Comparison of ENCODE assay signal across 14 cellular contexts in genomic region chr22:36590441-36591056, GRCh38.
DNase-seq lines count a peak whose midpoint lies in the region; ATAC-seq and TF ChIP-seq lines count a peak whose summit lies in the region.
"Had no signal": no experiment of that assay in that cellular context is flagged by ENCODE, and none has a peak within 500 bp of the region (broad histone marks: within the 10 kb centered on the region; RNA-seq: fewer than 3 reads in every experiment).

No MANE protein-coding gene starts in this region.

- H3K27ac ChIP-seq in RWPE1 (peak overlapping the region; percentile 64), osteoblast (ENCODE audit: low read depth, low read length) (no peak overlapping the region), aorta (ENCODE audit: low read depth in 1 of 2, low read length in 2 of 2) (no peak overlapping the region)

- POLR2A ChIA-PET in RWPE1 (lab: Yijun Ruan, JAX; ENCODE audit: low non-redundant PET), result no interaction called here

- H3K9me3 ChIP-seq in osteoblast (ENCODE audit: low read depth, low read length) (no peaks in the 10 kb centered on the region), aorta (ENCODE audit: control insufficient read depth, low read length) (no peaks in the 10 kb centered on the region)

- H3K27me3 ChIP-seq in osteoblast (ENCODE audit: insufficient read depth, low read length) (peaks cover 60% of the 10 kb centered on the region), aorta (ENCODE audit: control insufficient read depth in 1 of 2, insufficient read depth in 2 of 2, low read length in 1 of 2) (no peaks in the 10 kb centered on the region)

- no peak for DNase-seq in RWPE1 (ENCODE audit: low spot score)
- DNase-seq in glutamatergic neuron, result no peak
- DNase-seq in osteoblast (ENCODE audit: insufficient read length, low spot score, missing footprints), result peak; percentile 6
- peak; percentile 9 to 23 for DNase-seq in aorta
- DNase-seq in stimulated activated CD4-positive, alpha-beta T cell treated with anti-CD3 and anti-CD28 coated beads, Interleukin-1b, Interleukin-23, amount 100 ng/mL, for 48 hours, result no peak
- DNase-seq in stimulated activated effector memory CD8-positive, alpha-beta T cell treated with anti-CD3 and anti-CD28 coated beads, Interleukin-12 subunit alpha, Interleukin-12 subunit beta, amount 100 ng/mL, for 72 hours (ENCODE audit: low spot score in 2 of 2), result no peak
- no peak for DNase-seq in HFFc6
- DNase-seq: ACHN; C1 segment of cervical spinal cord; Calu3; CD4-positive, alpha-beta T cell; DMS 273 treated with DMSO at 0.1 percent for 48 hours; H9 had no signal

- intact Hi-C loops in aorta (cut with DNase I), result no loop called here

- CTCF ChIA-PET in RWPE1 (lab: Yijun Ruan, JAX), result no interaction called here

- peak overlapping the region; percentile 75 for H3K27ac Mint-ChIP-seq in glutamatergic neuron (ENCODE audit: unreplicated experiment)
- no peak overlapping the region for H3K27ac Mint-ChIP-seq in stimulated activated effector memory CD8-positive, alpha-beta T cell treated with anti-CD3 and anti-CD28 coated beads, Interleukin-12 subunit alpha, Interleukin-12 subunit beta, amount 100 ng/mL, for 72 hours
- H3K27ac Mint-ChIP-seq in HFFc6, result no peak overlapping the region
- H3K27ac Mint-ChIP-seq: B cell; CD4-positive, alpha-beta T cell; H9 had no signal

- H3K27me3 Mint-ChIP-seq in glutamatergic neuron (ENCODE audit: unreplicated experiment), result peaks cover 16% of the 10 kb centered on the region
- peaks cover 56% of the 10 kb centered on the region for H3K27me3 Mint-ChIP-seq in HFFc6 (ENCODE audit: insufficient read depth)

- H3K4me3 ChIP-seq in osteoblast (ENCODE audit: insufficient read depth, low read length) (no peak overlapping the region), aorta (ENCODE audit: low read length in 2 of 2) (no peak overlapping the region)

- no peaks in the 10 kb centered on the region for H3K4me1 ChIP-seq in osteoblast (ENCODE audit: insufficient read depth, low read length)
- H3K4me1 ChIP-seq in aorta (ENCODE audit: control insufficient read depth in 1 of 2, insufficient read depth in 2 of 2, low read length in 2 of 2), result no peaks in the 10 kb centered on the region

- H2AFZ ChIP-seq in osteoblast (ENCODE audit: low read length), result no peak overlapping the region

- 60 to 61% methylated on average over 9 of the region's 9 CpGs for WGBS in aorta, 2 donors

- no peak for TF ChIP-seq CTCF in RWPE1 (conservative IDR thresholded peaks at IDR 0.05; ENCODE audit: low read depth)
- TF ChIP-seq CTCF in glutamatergic neuron (IDR thresholded peaks at IDR 0.05; ENCODE audit: partially characterized antibody, unreplicated experiment), result no peak
- TF ChIP-seq CTCF in osteoblast (IDR thresholded peaks at IDR 0.05; ENCODE audit: extremely low read depth, low read depth, low read length), result no peak
- TF ChIP-seq CTCF in HFFc6 (IDR thresholded peaks at IDR 0.05), result no peak

- no peaks in the 10 kb centered on the region for H4K20me1 ChIP-seq in osteoblast (ENCODE audit: insufficient read depth, low read length)

- H3K79me2 ChIP-seq in osteoblast (ENCODE audit: insufficient read depth, low read length), result no peaks in the 10 kb centered on the region

- H3K9me3 Mint-ChIP-seq in glutamatergic neuron (ENCODE audit: unreplicated experiment) (peaks cover 11% of the 10 kb centered on the region), HFFc6 (no peaks in the 10 kb centered on the region)
- H3K9me3 Mint-ChIP-seq in stimulated activated effector memory CD8-positive, alpha-beta T cell treated with anti-CD3 and anti-CD28 coated beads, Interleukin-12 subunit alpha, Interleukin-12 subunit beta, amount 100 ng/mL, for 72 hours, result no peaks in the 10 kb centered on the region

- peak overlapping the region; percentile 26 for H3K4me3 Mint-ChIP-seq in glutamatergic neuron (ENCODE audit: unreplicated experiment)
- H3K4me3 Mint-ChIP-seq in stimulated activated effector memory CD8-positive, alpha-beta T cell treated with anti-CD3 and anti-CD28 coated beads, Interleukin-12 subunit alpha, Interleukin-12 subunit beta, amount 100 ng/mL, for 72 hours, result no peak overlapping the region
- no peak overlapping the region for H3K4me3 Mint-ChIP-seq in HFFc6
- H3K4me3 Mint-ChIP-seq: B cell; CD4-positive, alpha-beta T cell; H9 had no signal

- H3K36me3 Mint-ChIP-seq in glutamatergic neuron (ENCODE audit: unreplicated experiment) (no peaks in the 10 kb centered on the region), HFFc6 (ENCODE audit: low read depth) (no peaks in the 10 kb centered on the region)
- no peaks in the 10 kb centered on the region for H3K36me3 Mint-ChIP-seq in stimulated activated effector memory CD8-positive, alpha-beta T cell treated with anti-CD3 and anti-CD28 coated beads, Interleukin-12 subunit alpha, Interleukin-12 subunit beta, amount 100 ng/mL, for 72 hours

- H3K4me1 Mint-ChIP-seq in glutamatergic neuron (ENCODE audit: low read depth, unreplicated experiment) (peaks cover 60% of the 10 kb centered on the region), HFFc6 (ENCODE audit: low read depth) (peaks cover 19% of the 10 kb centered on the region)
- no peaks in the 10 kb centered on the region for H3K4me1 Mint-ChIP-seq in stimulated activated effector memory CD8-positive, alpha-beta T cell treated with anti-CD3 and anti-CD28 coated beads, Interleukin-12 subunit alpha, Interleukin-12 subunit beta, amount 100 ng/mL, for 72 hours
- H3K4me1 Mint-ChIP-seq: B cell had no signal

- H3K36me3 ChIP-seq in osteoblast (ENCODE audit: insufficient read depth, low read length), result no peaks in the 10 kb centered on the region
- no peaks in the 10 kb centered on the region for H3K36me3 ChIP-seq in aorta (ENCODE audit: control insufficient read depth in 1 of 2, insufficient read depth in 2 of 2, low read length in 1 of 2)

- no peak for ATAC-seq in aorta (ENCODE audit: low FRiP score)
- no peak for ATAC-seq in stimulated activated effector memory CD8-positive, alpha-beta T cell treated with anti-CD3 and anti-CD28 coated beads, Interleukin-12 subunit alpha, Interleukin-12 subunit beta, amount 100 ng/mL, for 72 hours

- H3K4me2 ChIP-seq in osteoblast (ENCODE audit: insufficient read depth, low read length), result no peak overlapping the region

Comparison
In these comparisons a context has a peak if more than half of its experiments do, and no peak if none do; other contexts are left out.
1. DNase-seq: peak in osteoblast (single experiment) and aorta (2 of 2); none in RWPE1 (single experiment), glutamatergic neuron (single experiment), stimulated activated CD4-positive, alpha-beta T cell treated with anti-CD3 and anti-CD28 coated beads, Interleukin-1b, Interleukin-23, amount 100 ng/mL, for 48 hours (single experiment), stimulated activated effector memory CD8-positive, alpha-beta T cell treated with anti-CD3 and anti-CD28 coated beads, Interleukin-12 subunit alpha, Interleukin-12 subunit beta, amount 100 ng/mL, for 72 hours (0 of 2) and HFFc6 (single experiment).